In the genomic region with DNA sequence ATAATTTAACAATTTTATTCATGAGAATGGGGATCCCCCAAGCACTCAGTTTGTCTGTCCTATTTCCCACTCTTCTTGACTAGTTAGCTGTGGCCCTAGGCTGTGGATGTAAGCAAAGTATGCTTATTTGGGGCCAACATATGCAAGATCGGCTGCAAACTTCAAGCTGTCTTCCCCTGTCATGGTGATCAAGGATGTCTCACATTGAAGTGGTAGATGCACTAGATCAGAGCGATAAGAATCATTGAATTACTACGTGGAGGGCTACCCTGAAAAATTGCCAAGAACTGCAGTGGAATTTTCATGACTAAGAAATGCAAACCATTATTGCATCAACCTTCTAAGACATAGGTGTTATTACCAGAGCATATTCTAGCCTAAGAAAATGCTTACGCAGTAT, we compare ENCODE assay signal across 19 cellular contexts.
DNase-seq lines count a peak whose midpoint lies in the region; ATAC-seq and TF ChIP-seq lines count a peak whose summit lies in the region.
"Had no signal": no experiment of that assay in that cellular context is flagged by ENCODE, and none has a peak within 500 bp of the region (broad histone marks: within the 10 kb centered on the region; RNA-seq: fewer than 3 reads in every experiment).

No MANE protein-coding gene starts in this region.

- H3K4me1 Mint-ChIP-seq in activated T-cell treated with anti-CD3 and anti-CD28 coated beads, Interleukin-2, amount 50 U/mL, for 24 hours (ENCODE audit: low read depth), result peaks cover 77% of the 10 kb centered on the region
- H3K4me1 Mint-ChIP-seq in CD8-positive, alpha-beta memory T cell, result peaks cover 39 to 82% (median 70%) of the 10 kb centered on the region in 3 donors
- peaks cover 73% of the 10 kb centered on the region for H3K4me1 Mint-ChIP-seq in activated CD8-positive, alpha-beta T cell treated with anti-CD3 and anti-CD28 coated beads, Interleukin-2, amount 10 ng/mL, durations not matched to agents 7 days and 5 days (ENCODE audit: low read depth)
- H3K4me1 Mint-ChIP-seq in effector memory CD8-positive, alpha-beta T cell (ENCODE audit: low read depth in 2 of 2), result peaks cover 15 to 40% of the 10 kb centered on the region in 2 donors

- no peak overlapping the region for H3K4me3 ChIP-seq in CD8-positive, alpha-beta memory T cell (ENCODE audit: low read length)
- H3K4me3 ChIP-seq in stomach, result no peak overlapping the region
- H3K4me3 ChIP-seq: BLaER1 treated with 17β-estradiol and CSF1 and Interleukin-3, amounts not matched to agents 10 nM and 100 nM; GM23338; PC-9 had no signal

- peaks cover 19% of the 10 kb centered on the region for H3K4me1 ChIP-seq in CD8-positive, alpha-beta memory T cell (ENCODE audit: insufficient read depth, low read length)
- no peaks in the 10 kb centered on the region for H3K4me1 ChIP-seq in stomach

- WGBS in stomach, 5 donors, result 80 to 87% (median 84%) methylated on average over 4 of the region's 4 CpGs

- peaks cover 68% of the 10 kb centered on the region for H3K36me3 Mint-ChIP-seq in activated T-cell treated with anti-CD3 and anti-CD28 coated beads, Interleukin-2, amount 50 U/mL, for 24 hours (ENCODE audit: low read depth)
- H3K36me3 Mint-ChIP-seq in CD8-positive, alpha-beta memory T cell, result peaks cover 3 to 31% (median 6%) of the 10 kb centered on the region in 3 donors
- H3K36me3 Mint-ChIP-seq in activated CD8-positive, alpha-beta T cell treated with anti-CD3 and anti-CD28 coated beads, Interleukin-2, amount 10 ng/mL, durations not matched to agents 7 days and 5 days (ENCODE audit: low read depth), result peaks cover 70% of the 10 kb centered on the region
- no peaks in the 10 kb centered on the region for H3K36me3 Mint-ChIP-seq in effector memory CD8-positive, alpha-beta T cell (ENCODE audit: insufficient read depth)

- ATAC-seq in activated CD8-positive, alpha-beta T cell treated with anti-CD3 and anti-CD28 coated beads, Interleukin-2, amount 10 ng/mL, durations not matched to agents 7 days and 5 days, result peak; percentile 18
- ATAC-seq in effector memory CD8-positive, alpha-beta T cell (replicated peaks), result peak; percentile 16
- ATAC-seq: GM23338 had no signal

- intact Hi-C loops in stomach (cut with DNase I; ENCODE audit: low total_unique reads), result no loop called here

- CTCF ChIA-PET in CD8-positive, alpha-beta memory T cell (lab: Charles Lee), result interaction anchor here (1.5 kb wide), 1 partner anchor 29 kb away, joined by 4 read pairs; no protein-coding TSS in a partner anchor
- CTCF ChIA-PET in activated CD8-positive, alpha-beta T cell treated with anti-CD3 and anti-CD28 coated beads, Interleukin-2, amount 10 ng/mL, durations not matched to agents 7 days and 5 days (lab: Charles Lee), result interaction anchor here (1.3 kb wide), 1 partner anchor 17 kb away, joined by 7 read pairs; no protein-coding TSS in a partner anchor

- POLR2A ChIA-PET in CD8-positive, alpha-beta memory T cell (lab: Charles Lee), result no interaction called here
- POLR2A ChIA-PET in activated CD8-positive, alpha-beta T cell treated with anti-CD3 and anti-CD28 coated beads, Interleukin-2, amount 10 ng/mL, durations not matched to agents 7 days and 5 days (lab: Charles Lee), result interaction anchor here (2.1 to 8.4 kb wide), 2 partner anchors 6 to 281 kb away, joined by 10 to 75 read pairs; no protein-coding TSS in a partner anchor

- H3K9me3 ChIP-seq in CD8-positive, alpha-beta memory T cell (ENCODE audit: low read length), result no peaks in the 10 kb centered on the region
- no peaks in the 10 kb centered on the region for H3K9me3 ChIP-seq in stomach

- H3K27me3 ChIP-seq in CD8-positive, alpha-beta memory T cell (ENCODE audit: insufficient read depth, low read length, poor library complexity, severe bottlenecking), result no peaks in the 10 kb centered on the region
- no peaks in the 10 kb centered on the region for H3K27me3 ChIP-seq in stomach
- H3K27me3 ChIP-seq: BLaER1 treated with 17β-estradiol and CSF1 and Interleukin-3, amounts not matched to agents 10 nM and 100 nM had no signal

- no peak for TF ChIP-seq POLR2A in stomach (IDR thresholded peaks at IDR 0.05)

- H3K9me3 Mint-ChIP-seq in activated T-cell treated with anti-CD3 and anti-CD28 coated beads, Interleukin-2, amount 50 U/mL, for 24 hours, result peaks cover 36% of the 10 kb centered on the region
- H3K9me3 Mint-ChIP-seq in CD8-positive, alpha-beta memory T cell, result peaks cover 0 to 12% (median 3%) of the 10 kb centered on the region in 5 donors
- H3K9me3 Mint-ChIP-seq in activated CD8-positive, alpha-beta T cell treated with anti-CD3 and anti-CD28 coated beads, Interleukin-2, amount 10 ng/mL, durations not matched to agents 7 days and 5 days (ENCODE audit: insufficient read depth), result peaks cover 34% of the 10 kb centered on the region
- H3K9me3 Mint-ChIP-seq in effector memory CD8-positive, alpha-beta T cell, result peaks cover 0 to 3% of the 10 kb centered on the region in 2 donors
- H3K9me3 Mint-ChIP-seq: GM23338 had no signal

- DNase-seq in activated T-cell treated with anti-CD3 and anti-CD28 coated beads, Interleukin-2, amount 50 U/mL, for 24 hours, result no peak
- DNase-seq in activated T-cell treated with anti-CD3 and anti-CD28 coated beads, Interleukin-2, amount 50 U/mL, for 48 hours, result no peak
- no peak for DNase-seq in CD8-positive, alpha-beta memory T cell
- DNase-seq in activated CD8-positive, alpha-beta T cell treated with anti-CD3 and anti-CD28 coated beads, Interleukin-2, amount 10 ng/mL, durations not matched to agents 7 days and 5 days, result no peak
- no peak for DNase-seq in effector memory CD8-positive, alpha-beta T cell
- DNase-seq in stomach (no peak), T1000 (lab: John Stamatoyannopoulos, UW) (no peak), NCI-H82 treated with DMSO at 0.1 percent for 48 hours (lab: John Stamatoyannopoulos, UW; ENCODE audit: unreplicated experiment) (no peak)
- DNase-seq: DMS79 treated with DMSO at 0.1 percent for 48 hours, HCEC 1CT, NCI-H1417 treated with DMSO at 0.1 percent for 48 hours, NCI-H187 treated with DMSO at 0.1 percent for 48 hours, NCI-H345, NCI-H524 treated with DMSO at 0.1 percent for 48 hours, PC-9 had no signal

- no peaks in the 10 kb centered on the region for H3K36me3 ChIP-seq in CD8-positive, alpha-beta memory T cell (ENCODE audit: insufficient read depth, low read length)
- no peaks in the 10 kb centered on the region for H3K36me3 ChIP-seq in stomach
- H3K36me3 ChIP-seq: BLaER1 treated with 17β-estradiol and CSF1 and Interleukin-3, amounts not matched to agents 10 nM and 100 nM had no signal

- no peaks in the 10 kb centered on the region for H3K27me3 Mint-ChIP-seq in activated T-cell treated with anti-CD3 and anti-CD28 coated beads, Interleukin-2, amount 50 U/mL, for 24 hours
- no peaks in the 10 kb centered on the region for H3K27me3 Mint-ChIP-seq in CD8-positive, alpha-beta memory T cell
- no peaks in the 10 kb centered on the region for H3K27me3 Mint-ChIP-seq in activated CD8-positive, alpha-beta T cell treated with anti-CD3 and anti-CD28 coated beads, Interleukin-2, amount 10 ng/mL, durations not matched to agents 7 days and 5 days (ENCODE audit: low read depth)
- H3K27me3 Mint-ChIP-seq in effector memory CD8-positive, alpha-beta T cell, result no peaks in the 10 kb centered on the region

- no peak for TF ChIP-seq CTCF in stomach (IDR thresholded peaks at IDR 0.05)

- no peak overlapping the region for H3K4me3 Mint-ChIP-seq in activated T-cell treated with anti-CD3 and anti-CD28 coated beads, Interleukin-2, amount 50 U/mL, for 24 hours
- H3K4me3 Mint-ChIP-seq in CD8-positive, alpha-beta memory T cell, result peak overlapping the region in 3 of 7 donors; percentile 12 to 61 (median 32)
- H3K4me3 Mint-ChIP-seq in activated CD8-positive, alpha-beta T cell treated with anti-CD3 and anti-CD28 coated beads, Interleukin-2, amount 10 ng/mL, durations not matched to agents 7 days and 5 days, result no peak overlapping the region
- H3K4me3 Mint-ChIP-seq in effector memory CD8-positive, alpha-beta T cell, result no peak overlapping the region
- H3K4me3 Mint-ChIP-seq: GM23338 had no signal

- no peak overlapping the region for H3K27ac ChIP-seq in CD8-positive, alpha-beta memory T cell (ENCODE audit: low read depth, low read length)
- no peak overlapping the region for H3K27ac ChIP-seq in stomach
- H3K27ac ChIP-seq: BLaER1 treated with 17β-estradiol and CSF1 and Interleukin-3, amounts not matched to agents 10 nM and 100 nM; HL-60; PC-9; RWPE1 had no signal

- H3K27ac Mint-ChIP-seq in activated T-cell treated with anti-CD3 and anti-CD28 coated beads, Interleukin-2, amount 50 U/mL, for 24 hours, result peak overlapping the region; percentile 89
- H3K27ac Mint-ChIP-seq in CD8-positive, alpha-beta memory T cell, result peak overlapping the region in 6 of 8 donors; percentile 9 to 95 (median 58)
- peak overlapping the region; percentile 28 for H3K27ac Mint-ChIP-seq in activated CD8-positive, alpha-beta T cell treated with anti-CD3 and anti-CD28 coated beads, Interleukin-2, amount 10 ng/mL, durations not matched to agents 7 days and 5 days
- no peak overlapping the region for H3K27ac Mint-ChIP-seq in effector memory CD8-positive, alpha-beta T cell
- H3K27ac Mint-ChIP-seq: GM23338 had no signal

- no peak for TF ChIP-seq EP300 in stomach (IDR thresholded peaks at IDR 0.05)

Comparison
In these comparisons a context has a peak if more than half of its experiments do, and no peak if none do; other contexts are left out.
1. H3K27ac Mint-ChIP-seq: peak in activated T-cell treated with anti-CD3 and anti-CD28 coated beads, Interleukin-2, amount 50 U/mL, for 24 hours (single experiment), CD8-positive, alpha-beta memory T cell (6 of 8) and activated CD8-positive, alpha-beta T cell treated with anti-CD3 and anti-CD28 coated beads, Interleukin-2, amount 10 ng/mL, durations not matched to agents 7 days and 5 days (single experiment); none in effector memory CD8-positive, alpha-beta T cell (0 of 2).